In genomic region chr5:56569051-56569450, GRCh38 we compare ENCODE assay signal across 34 cellular contexts.
DNase-seq lines count a peak whose midpoint lies in the region; ATAC-seq, FAIRE-seq and TF ChIP-seq lines count a peak whose summit lies in the region.
"Had no signal": no experiment of that assay in that cellular context is flagged by ENCODE, and none has a peak within 500 bp of the region (broad histone marks: within the 10 kb centered on the region; RNA-seq: fewer than 3 reads in every experiment).

No MANE protein-coding gene starts in this region.

- H3K4me3 ChIP-seq in SK-N-MC (0 out of 2 replicates have a peak overlapping the region, but pooled peaks have one; percentile 3), endothelial cell of umbilical vein (replicated peaks in 1 of 3; ENCODE audit: insufficient read depth in 1 of 3, low read depth in 1 of 3, low read length in 3 of 3) (no peak overlapping the region), retinal pigment epithelial cell (ENCODE audit: low read length) (no peak overlapping the region)
- H3K4me3 ChIP-seq: Peyer's patch, right lobe of liver had no signal

- TF ChIP-seq CTCF in endothelial cell of umbilical vein (IDR thresholded peaks at IDR 0.05; ENCODE audit: extremely low read depth in 1 of 2, insufficient read depth in 1 of 2, low read depth in 1 of 2, low read length in 2 of 2) (no peak), retinal pigment epithelial cell (conservative IDR thresholded peaks at IDR 0.05; ENCODE audit: low read depth, low read length) (no peak)

- peaks cover 0 to 10% of the 10 kb centered on the region in 2 experiments for H3K27me3 ChIP-seq in endothelial cell of umbilical vein (ENCODE audit: control insufficient read depth in 2 of 2, insufficient read depth in 2 of 2, low read length in 2 of 2)
- H3K27me3 ChIP-seq: Peyer's patch, right lobe of liver had no signal

- peak overlapping the region; percentile 73 for H3K4me2 ChIP-seq in endothelial cell of umbilical vein (ENCODE audit: insufficient read depth, low read length)

- DNase-seq in NOMO-1 treated with DMSO at 0.1 percent for 48 hours (lab: John Stamatoyannopoulos, UW; ENCODE audit: unreplicated experiment) (peak; percentile 29), NOMO-1 treated with dmso at 0.1 percent for 144 hours (lab: John Stamatoyannopoulos, UW; ENCODE audit: unreplicated experiment) (no peak), SK-N-MC (ENCODE audit: low read depth, low spot score) (no peak), endothelial cell of umbilical vein (ENCODE audit: low read depth, low spot score) (peak; percentile 39), retinal pigment epithelial cell (ENCODE audit: low read depth) (peak; percentile 78), hippocampal formation (lab: John Stamatoyannopoulos, UW) (no peak)
- DNase-seq: activated B cell treated with CpG ODN at 0.5 μM for 24 hours; activated CD4-positive, alpha-beta T cell treated with anti-CD3 and anti-CD28 coated beads, Interleukin-2, amount 50 U/mL, for 1 hour; activated CD8-positive, alpha-beta memory T cell treated with anti-CD3 and anti-CD28 coated beads, Interleukin-2, amount 10 ng/mL, durations not matched to agents 7 days and 5 days; activated T-cell treated with anti-CD3 and anti-CD28 coated beads, Interleukin-2, amount 50 U/mL, for 48 hours; CD4-positive, alpha-beta T cell; effector CD8-positive, alpha-beta T cell; glutamatergic neuron; islet precursor cell; KG1; left ventricle myocardium superior; naive B cell; NCI-H2029; NCI-H2227 treated with DMSO at 0.1 percent for 48 hours; NCI-H69; Peyer's patch; posterior cingulate gyrus; right lobe of liver; SIG-M5; stimulated activated CD4-positive, alpha-beta T cell treated with anti-CD3 and anti-CD28 coated beads, Interleukin-12 subunit alpha, Interleukin-12 subunit beta, amount 100 ng/mL, for 4 hours; stimulated activated CD4-positive, alpha-beta T cell treated with anti-CD3 and anti-CD28 coated beads, Interleukin-2, amount 100 ng/mL, for 48 hours; stimulated activated naive CD8-positive, alpha-beta T cell treated with anti-CD3 and anti-CD28 coated beads, Interleukin-15, amount 100 ng/mL, for 72 hours had no signal

- no peaks in the 10 kb centered on the region for H3K9me1 ChIP-seq in endothelial cell of umbilical vein (replicated peaks; ENCODE audit: control insufficient read depth, extremely low read depth, insufficient read depth, low read length)

- ATAC-seq in HG03439 (IDR thresholded peaks at IDR 0.05; ENCODE audit: unreplicated experiment) (no peak), GM18520 (IDR thresholded peaks at IDR 0.05; ENCODE audit: unreplicated experiment) (no peak)
- ATAC-seq: activated CD8-positive, alpha-beta memory T cell treated with anti-CD3 and anti-CD28 coated beads, Interleukin-2, amount 10 ng/mL, durations not matched to agents 7 days and 5 days; right lobe of liver; stimulated activated naive CD8-positive, alpha-beta T cell treated with anti-CD3 and anti-CD28 coated beads, Interleukin-15, amount 100 ng/mL, for 72 hours had no signal

- FAIRE-seq in endothelial cell of umbilical vein (lab: Jason Lieb, UNC), result no peak
- FAIRE-seq: colon, GM18507, H54, urothelium cell line had no signal

- CTCF ChIA-PET in endothelial cell of umbilical vein (lab: Charles Lee), result interaction anchor here (0.9 to 1.2 kb wide), 3 partner anchors 8 to 268 kb away, joined by 3 to 4 read pairs (median 3); no protein-coding TSS in a partner anchor

- peaks cover 14% of the 10 kb centered on the region for H3K4me1 ChIP-seq in endothelial cell of umbilical vein (ENCODE audit: control insufficient read depth, extremely low read depth, insufficient read depth, low read length)
- H3K4me1 ChIP-seq: right lobe of liver had no signal

- H3K9ac ChIP-seq in SK-N-MC (ENCODE audit: insufficient read length) (no peak overlapping the region), endothelial cell of umbilical vein (replicated peaks; ENCODE audit: extremely low read depth, insufficient read depth, low read length) (peak overlapping the region; percentile 37)

- H3K27ac ChIP-seq in SK-N-MC (no peak overlapping the region), endothelial cell of umbilical vein (ENCODE audit: insufficient read depth, low read depth, low read length) (no peak overlapping the region)
- H3K27ac ChIP-seq: 22Rv1, Peyer's patch, right lobe of liver had no signal

- dilution Hi-C loops in endothelial cell of umbilical vein (cut with MboI; ENCODE audit: extremely low pct_ligation_motif_present, low sequenced_read_pairs), result no loop called here

- no peak overlapping the region for H2AFZ ChIP-seq in endothelial cell of umbilical vein (ENCODE audit: low read depth, low read length)

- no peaks in the 10 kb centered on the region for H3K36me3 ChIP-seq in SK-N-MC (ENCODE audit: insufficient read depth, low read length)
- H3K36me3 ChIP-seq in endothelial cell of umbilical vein (ENCODE audit: control insufficient read depth in 2 of 2, extremely low read depth in 1 of 2, insufficient read depth in 2 of 2, low read length in 2 of 2), result no peaks in the 10 kb centered on the region
- H3K36me3 ChIP-seq: Peyer's patch, right lobe of liver had no signal

- no peak for TF ChIP-seq POLR2A in endothelial cell of umbilical vein (IDR thresholded peaks at IDR 0.05; ENCODE audit: low read depth, low read length)

- no peaks in the 10 kb centered on the region for H3K79me2 ChIP-seq in endothelial cell of umbilical vein (ENCODE audit: control insufficient read depth, insufficient read depth, low read length)

- no peaks in the 10 kb centered on the region for H4K20me1 ChIP-seq in endothelial cell of umbilical vein (replicated peaks; ENCODE audit: control insufficient read depth, extremely low read depth, insufficient read depth, low read length)

- H3K9me3 ChIP-seq in SK-N-MC (ENCODE audit: low read depth, low read length) (no peaks in the 10 kb centered on the region), endothelial cell of umbilical vein (replicated peaks; ENCODE audit: control insufficient read depth, insufficient read depth, low read length) (no peaks in the 10 kb centered on the region)
- H3K9me3 ChIP-seq: Peyer's patch, right lobe of liver had no signal

- no TSS peak for BruUV-seq in endothelial cell of umbilical vein (replicated peaks; lab: Mats Ljungman, UMichigan)

- POLR2A ChIA-PET in endothelial cell of umbilical vein (lab: Charles Lee), result no interaction called here

- intact Hi-C loops in endothelial cell of umbilical vein (cut with micrococcal nuclease), result no loop called here

TF ChIP-seq in endothelial cell of umbilical vein, 7 proteins besides CTCF, POLR2A, EP300 and RAD21:
- TF ChIP-seq GATA2 (IDR thresholded peaks at IDR 0.05; ENCODE audit: insufficient read depth, insufficient read length, low read depth, low read length) (peak; percentile 28), MYC (IDR thresholded peaks at IDR 0.05; ENCODE audit: low read depth, low read length) (no peak)
TF ChIP-seq in endothelial cell of umbilical vein: peak in this region for 1.

Comparison
In these comparisons a context has a peak if more than half of its experiments do, and no peak if none do; other contexts are left out.
1. DNase-seq: peak in NOMO-1 treated with DMSO at 0.1 percent for 48 hours (single experiment), endothelial cell of umbilical vein (single experiment) and retinal pigment epithelial cell (single experiment); none in NOMO-1 treated with dmso at 0.1 percent for 144 hours (single experiment), SK-N-MC (single experiment) and hippocampal formation (0 of 2).